13 cellular contexts compared by ENCODE assay signal in the genomic region with DNA sequence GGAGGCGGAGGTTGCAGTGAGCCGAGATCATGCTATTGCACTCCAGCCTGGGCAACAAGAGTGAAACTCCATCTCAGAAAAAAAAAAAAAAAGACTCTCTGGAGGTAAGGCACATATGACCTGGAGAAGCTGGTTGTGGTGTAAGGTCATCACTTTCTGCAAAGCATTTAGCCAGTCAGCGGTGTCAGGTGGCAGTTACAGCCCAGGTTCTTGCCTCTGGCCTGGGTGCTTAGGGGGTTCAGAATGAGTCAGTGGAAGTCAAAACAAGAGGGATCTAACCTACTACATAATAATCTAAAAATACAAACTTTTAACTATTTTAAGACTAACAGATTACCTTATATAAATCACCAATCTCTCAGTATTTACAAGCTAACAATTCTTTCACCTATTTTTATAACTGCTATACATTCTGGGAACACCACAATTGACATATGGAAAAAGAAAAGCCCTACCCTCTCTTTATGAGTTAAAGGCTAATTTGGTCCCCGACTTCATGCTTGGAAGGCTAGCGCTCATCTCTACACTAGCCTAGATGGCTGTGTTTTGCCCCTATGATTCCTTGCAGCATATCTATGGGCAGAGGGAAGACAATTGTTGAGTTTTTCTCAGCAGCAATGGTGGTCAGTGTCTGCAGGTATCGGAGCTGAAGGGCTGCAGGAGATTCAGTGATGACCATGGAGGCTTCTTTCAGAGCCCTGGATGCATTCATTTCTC. TPM values are rescaled to one million over a fixed set of nuclear protein-coding genes. Genes with fewer than 3 reads are reported as not detected.
DNase-seq lines count a peak whose midpoint lies in the region; ATAC-seq lines count a peak whose summit lies in the region.
"Had no signal": no experiment of that assay in that cellular context is flagged by ENCODE, and none has a peak within 500 bp of the region (broad histone marks: within the 10 kb centered on the region; RNA-seq: fewer than 3 reads in every experiment).

No MANE protein-coding gene starts in this region.

- H3K27ac ChIP-seq in naive thymus-derived CD4-positive, alpha-beta T cell (ENCODE audit: low read depth, low read length) = no peak overlapping the region
- H3K27ac ChIP-seq: colonic mucosa, right lobe of liver, VCaP had no signal

- H3K4me3 ChIP-seq in naive thymus-derived CD4-positive, alpha-beta T cell (ENCODE audit: low read length) = no peak overlapping the region
- H3K4me3 ChIP-seq: colonic mucosa, right lobe of liver had no signal

- peaks cover 5 to 27% (median 16%) of the 10 kb centered on the region in 5 donors for H3K36me3 Mint-ChIP-seq in naive thymus-derived CD4-positive, alpha-beta T cell
- peaks cover 36% of the 10 kb centered on the region for H3K36me3 Mint-ChIP-seq in activated CD4-positive, alpha-beta T cell treated with anti-CD3 and anti-CD28 coated beads, Interleukin-2, amount 10 ng/mL, durations not matched to agents 24 days and 14 days (ENCODE audit: low read depth)

- H3K4me1 ChIP-seq in naive thymus-derived CD4-positive, alpha-beta T cell (ENCODE audit: control insufficient read depth in 2 of 2, insufficient read depth in 2 of 2, low read length in 2 of 2) = no peaks in the 10 kb centered on the region
- H3K4me1 ChIP-seq: colonic mucosa had no signal

- H3K4me1 Mint-ChIP-seq in naive thymus-derived CD4-positive, alpha-beta T cell = peaks cover 0 to 11% (median 0%) of the 10 kb centered on the region in 7 donors
- H3K4me1 Mint-ChIP-seq in activated CD4-positive, alpha-beta T cell treated with anti-CD3 and anti-CD28 coated beads, Interleukin-2, amount 10 ng/mL, durations not matched to agents 24 days and 14 days = peaks cover 6% of the 10 kb centered on the region

- CTCF ChIA-PET in naive thymus-derived CD4-positive, alpha-beta T cell (lab: Charles Lee) = interaction anchor here (1.7 kb wide), 1 partner anchor 21 kb away, joined by 7 read pairs; no protein-coding TSS in a partner anchor

- POLR2A ChIA-PET in naive thymus-derived CD4-positive, alpha-beta T cell (lab: Charles Lee) = no interaction called here

- peak overlapping the region in 1 of 9 donors; percentile 67 for H3K27ac Mint-ChIP-seq in naive thymus-derived CD4-positive, alpha-beta T cell
- no peak overlapping the region for H3K27ac Mint-ChIP-seq in activated CD4-positive, alpha-beta T cell treated with anti-CD3 and anti-CD28 coated beads, Interleukin-2, amount 10 ng/mL, durations not matched to agents 24 days and 14 days

- ATAC-seq in GM18502 (IDR thresholded peaks at IDR 0.05; ENCODE audit: poor library complexity, unreplicated experiment) (peak; percentile 97), GM21367 (IDR thresholded peaks at IDR 0.05; ENCODE audit: unreplicated experiment) (peak; percentile 70), HG03175 (IDR thresholded peaks at IDR 0.05; ENCODE audit: unreplicated experiment) (peak; percentile 95), GM19324 (IDR thresholded peaks at IDR 0.05; ENCODE audit: low FRiP score, unreplicated experiment) (no peak)
- ATAC-seq in naive thymus-derived CD4-positive, alpha-beta T cell = no peak

- intact Hi-C loops in naive thymus-derived CD4-positive, alpha-beta T cell (cut with micrococcal nuclease) = no loop called here
- intact Hi-C loops in activated CD4-positive, alpha-beta T cell treated with anti-CD3 and anti-CD28 coated beads, Interleukin-2, amount 10 ng/mL, durations not matched to agents 24 days and 14 days (cut with micrococcal nuclease) = no loop called here

- no peaks in the 10 kb centered on the region for H3K27me3 Mint-ChIP-seq in naive thymus-derived CD4-positive, alpha-beta T cell
- H3K27me3 Mint-ChIP-seq in activated CD4-positive, alpha-beta T cell treated with anti-CD3 and anti-CD28 coated beads, Interleukin-2, amount 10 ng/mL, durations not matched to agents 24 days and 14 days = no peaks in the 10 kb centered on the region

- no peaks in the 10 kb centered on the region for H3K9me3 ChIP-seq in naive thymus-derived CD4-positive, alpha-beta T cell (ENCODE audit: control insufficient read depth in 2 of 3, low read length in 3 of 3)
- H3K9me3 ChIP-seq: colonic mucosa, right lobe of liver had no signal

- H3K27me3 ChIP-seq in naive thymus-derived CD4-positive, alpha-beta T cell (ENCODE audit: control insufficient read depth in 2 of 2, insufficient read depth in 2 of 2, low read length in 2 of 2) = no peaks in the 10 kb centered on the region
- H3K27me3 ChIP-seq: colonic mucosa, right lobe of liver had no signal

- DNase-seq in kidney tubule cell (ENCODE audit: low spot score) (peak; percentile 22), NCI-H1930 (lab: John Stamatoyannopoulos, UW) (no peak)
- no peak for DNase-seq in naive thymus-derived CD4-positive, alpha-beta T cell
- no peak for DNase-seq in activated CD4-positive, alpha-beta T cell treated with anti-CD3 and anti-CD28 coated beads, Interleukin-2, amount 10 ng/mL, durations not matched to agents 24 days and 14 days
- DNase-seq: colonic mucosa, mesenchymal stem cell, NCI-H2171, right lobe of liver had no signal

- peaks cover 0 to 2% (median 0%) of the 10 kb centered on the region in 11 donors for H3K9me3 Mint-ChIP-seq in naive thymus-derived CD4-positive, alpha-beta T cell
- H3K9me3 Mint-ChIP-seq in activated CD4-positive, alpha-beta T cell treated with anti-CD3 and anti-CD28 coated beads, Interleukin-2, amount 10 ng/mL, durations not matched to agents 24 days and 14 days = no peaks in the 10 kb centered on the region

- H3K36me3 ChIP-seq in naive thymus-derived CD4-positive, alpha-beta T cell (ENCODE audit: control insufficient read depth in 2 of 3, insufficient read depth in 3 of 3, low read length in 3 of 3) = peaks cover 0 to 26% (median 0%) of the 10 kb centered on the region in 3 experiments
- H3K36me3 ChIP-seq: colonic mucosa had no signal

- no peak overlapping the region for H3K4me3 Mint-ChIP-seq in naive thymus-derived CD4-positive, alpha-beta T cell
- no peak overlapping the region for H3K4me3 Mint-ChIP-seq in activated CD4-positive, alpha-beta T cell treated with anti-CD3 and anti-CD28 coated beads, Interleukin-2, amount 10 ng/mL, durations not matched to agents 24 days and 14 days

RNA-seq across cellular contexts. Expression of gene STOM, which starts 29.2 kb away (rescaled TPM):
- 10 to 100 TPM in 4 of 5 experiments, 1 to 10 TPM in 1; 8.8 to 59.8 (median 16.1) TPM for total RNA-seq in naive thymus-derived CD4-positive, alpha-beta T cell
- 10 to 100 TPM; 13.0 to 13.3 TPM for polyA plus RNA-seq in naive thymus-derived CD4-positive, alpha-beta T cell
- total RNA-seq in activated CD4-positive, alpha-beta T cell treated with anti-CD3 and anti-CD28 coated beads, Interleukin-2, amount 10 ng/mL, durations not matched to agents 24 days and 14 days = 48.3 and 50.3 TPM in 2 replicates

Comparison
In these comparisons a context has a peak if more than half of its experiments do, and no peak if none do; other contexts are left out.
1. ATAC-seq: peak in GM18502 (single experiment), GM21367 (single experiment) and HG03175 (single experiment); none in naive thymus-derived CD4-positive, alpha-beta T cell (single experiment) and GM19324 (single experiment).